Comparison of ENCODE assay signal across 26 cellular contexts in genomic region chr18:27263369-27263768, GRCh38.
"Had no signal": no experiment of that assay in that cellular context is flagged by ENCODE, and none has a peak within 500 bp of the region (broad histone marks: within the 10 kb centered on the region; RNA-seq: fewer than 3 reads in every experiment).

No MANE protein-coding gene starts in this region.

- ATAC-seq: effector memory CD8-positive, alpha-beta T cell; esophagus mucosa; foreskin keratinocyte; gastrocnemius medialis; gastroesophageal sphincter; heart left ventricle; heart right ventricle had no signal

- DNase-seq: colonic mucosa; cortex of kidney; dermis blood vessel endothelial cell; dorsolateral prefrontal cortex; effector CD4-positive, alpha-beta T cell; effector CD8-positive, alpha-beta T cell; effector memory CD8-positive, alpha-beta T cell; endodermal cell; erythroblast; esophagus squamous epithelium; foreskin fibroblast; foreskin keratinocyte; gastrocnemius medialis; glutamatergic neuron; head of caudate nucleus; heart left ventricle; heart right ventricle had no signal

- H3K4me3 ChIP-seq: colonic mucosa, coronary artery, dorsolateral prefrontal cortex, esophagus muscularis mucosa, esophagus squamous epithelium, gastrocnemius medialis, gastroesophageal sphincter, heart left ventricle, heart right ventricle had no signal

- H3K4me1 ChIP-seq: colonic mucosa, esophagus muscularis mucosa, esophagus squamous epithelium, foreskin keratinocyte, gastrocnemius medialis, gastroesophageal sphincter, heart left ventricle, heart right ventricle had no signal

- H3K9me3 ChIP-seq: colonic mucosa, gastrocnemius medialis had no signal

- FAIRE-seq: colon, endometrium, endothelial cell of umbilical vein, frontal cortex had no signal

- H3K27me3 ChIP-seq: colonic mucosa, dorsolateral prefrontal cortex, esophagus muscularis mucosa, esophagus squamous epithelium, foreskin keratinocyte, gastrocnemius medialis, heart left ventricle, heart right ventricle had no signal

- H3K36me3 ChIP-seq: colonic mucosa, esophagus muscularis mucosa, esophagus squamous epithelium, gastrocnemius medialis, gastroesophageal sphincter, heart left ventricle, heart right ventricle had no signal

- H3K27ac ChIP-seq: colonic mucosa, coronary artery, dorsolateral prefrontal cortex, epithelial cell of prostate, esophagus muscularis mucosa, esophagus squamous epithelium, foreskin keratinocyte, gastrocnemius medialis, gastroesophageal sphincter, heart left ventricle, heart right ventricle had no signal
